ENCODE assay signal across 1 cellular context in the genomic region with DNA sequence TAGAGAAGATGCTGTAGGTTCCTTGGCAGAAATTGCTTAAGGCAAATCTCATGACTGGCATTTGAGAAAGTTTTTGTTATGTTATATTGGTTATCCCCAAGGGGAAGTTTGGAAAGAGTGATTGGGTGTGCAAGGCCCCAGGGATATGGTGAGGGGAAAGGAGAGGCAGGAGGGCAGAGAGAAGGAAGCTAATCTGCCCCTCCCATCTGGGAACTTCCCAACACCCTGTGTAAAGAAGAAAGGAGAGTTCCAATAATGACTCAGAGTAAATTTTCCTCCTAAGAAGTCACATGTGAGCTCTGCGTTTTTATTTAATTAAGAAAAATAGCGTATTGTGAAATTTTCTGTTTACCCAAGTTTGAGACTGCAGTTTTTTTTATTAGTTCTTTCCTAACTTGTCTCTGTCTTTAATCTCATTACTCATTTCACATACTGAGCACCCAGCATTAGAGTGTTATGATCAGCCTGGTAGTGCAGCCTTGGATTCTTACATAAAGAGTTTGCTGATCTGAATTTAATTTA.
TF ChIP-seq lines count a peak whose summit lies in the region.

No MANE protein-coding gene starts in this region.

TF ChIP-seq in GM12878, 131 proteins besides CTCF, POLR2A, EP300 and RAD21 (continued from another document and continues in another):
- no peak for TF ChIP-seq ESRRA (IDR thresholded peaks at IDR 0.05; ENCODE audit: low read length)
- TF ChIP-seq, protein P1, sequence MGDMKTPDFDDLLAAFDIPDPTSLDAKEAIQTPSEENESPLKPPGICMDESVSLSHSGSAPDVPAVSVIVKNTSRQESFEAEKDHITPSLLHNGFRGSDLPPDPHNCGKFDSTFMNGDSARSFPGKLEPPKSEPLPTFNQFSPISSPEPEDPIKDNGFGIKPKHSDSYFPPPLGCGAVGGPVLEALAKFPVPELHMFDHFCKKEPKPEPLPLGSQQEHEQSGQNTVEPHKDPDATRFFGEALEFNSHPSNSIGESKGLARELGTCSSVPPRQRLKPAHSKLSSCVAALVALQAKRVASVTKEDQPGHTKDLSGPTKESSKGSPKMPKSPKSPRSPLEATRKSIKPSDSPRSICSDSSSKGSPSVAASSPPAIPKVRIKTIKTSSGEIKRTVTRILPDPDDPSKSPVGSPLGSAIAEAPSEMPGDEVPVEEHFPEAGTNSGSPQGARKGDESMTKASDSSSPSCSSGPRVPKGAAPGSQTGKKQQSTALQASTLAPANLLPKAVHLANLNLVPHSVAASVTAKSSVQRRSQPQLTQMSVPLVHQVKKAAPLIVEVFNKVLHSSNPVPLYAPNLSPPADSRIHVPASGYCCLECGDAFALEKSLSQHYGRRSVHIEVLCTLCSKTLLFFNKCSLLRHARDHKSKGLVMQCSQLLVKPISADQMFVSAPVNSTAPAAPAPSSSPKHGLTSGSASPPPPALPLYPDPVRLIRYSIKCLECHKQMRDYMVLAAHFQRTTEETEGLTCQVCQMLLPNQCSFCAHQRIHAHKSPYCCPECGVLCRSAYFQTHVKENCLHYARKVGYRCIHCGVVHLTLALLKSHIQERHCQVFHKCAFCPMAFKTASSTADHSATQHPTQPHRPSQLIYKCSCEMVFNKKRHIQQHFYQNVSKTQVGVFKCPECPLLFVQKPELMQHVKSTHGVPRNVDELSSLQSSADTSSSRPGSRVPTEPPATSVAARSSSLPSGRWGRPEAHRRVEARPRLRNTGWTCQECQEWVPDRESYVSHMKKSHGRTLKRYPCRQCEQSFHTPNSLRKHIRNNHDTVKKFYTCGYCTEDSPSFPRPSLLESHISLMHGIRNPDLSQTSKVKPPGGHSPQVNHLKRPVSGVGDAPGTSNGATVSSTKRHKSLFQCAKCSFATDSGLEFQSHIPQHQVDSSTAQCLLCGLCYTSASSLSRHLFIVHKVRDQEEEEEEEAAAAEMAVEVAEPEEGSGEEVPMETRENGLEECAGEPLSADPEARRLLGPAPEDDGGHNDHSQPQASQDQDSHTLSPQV (IDR thresholded peaks at IDR 0.05): no peak
- TF ChIP-seq RELA (IDR thresholded peaks at IDR 0.05; ENCODE audit: borderline replicate concordance, partially characterized antibody): peak; percentile 44
- TF ChIP-seq CBX3 (IDR thresholded peaks at IDR 0.05; ENCODE audit: borderline replicate concordance, low read depth): no peak
- no peak for TF ChIP-seq NFXL1 (IDR thresholded peaks at IDR 0.05; ENCODE audit: borderline replicate concordance)
- TF ChIP-seq FOXK2 (IDR thresholded peaks at IDR 0.05): no peak
- TF ChIP-seq, protein P2, sequence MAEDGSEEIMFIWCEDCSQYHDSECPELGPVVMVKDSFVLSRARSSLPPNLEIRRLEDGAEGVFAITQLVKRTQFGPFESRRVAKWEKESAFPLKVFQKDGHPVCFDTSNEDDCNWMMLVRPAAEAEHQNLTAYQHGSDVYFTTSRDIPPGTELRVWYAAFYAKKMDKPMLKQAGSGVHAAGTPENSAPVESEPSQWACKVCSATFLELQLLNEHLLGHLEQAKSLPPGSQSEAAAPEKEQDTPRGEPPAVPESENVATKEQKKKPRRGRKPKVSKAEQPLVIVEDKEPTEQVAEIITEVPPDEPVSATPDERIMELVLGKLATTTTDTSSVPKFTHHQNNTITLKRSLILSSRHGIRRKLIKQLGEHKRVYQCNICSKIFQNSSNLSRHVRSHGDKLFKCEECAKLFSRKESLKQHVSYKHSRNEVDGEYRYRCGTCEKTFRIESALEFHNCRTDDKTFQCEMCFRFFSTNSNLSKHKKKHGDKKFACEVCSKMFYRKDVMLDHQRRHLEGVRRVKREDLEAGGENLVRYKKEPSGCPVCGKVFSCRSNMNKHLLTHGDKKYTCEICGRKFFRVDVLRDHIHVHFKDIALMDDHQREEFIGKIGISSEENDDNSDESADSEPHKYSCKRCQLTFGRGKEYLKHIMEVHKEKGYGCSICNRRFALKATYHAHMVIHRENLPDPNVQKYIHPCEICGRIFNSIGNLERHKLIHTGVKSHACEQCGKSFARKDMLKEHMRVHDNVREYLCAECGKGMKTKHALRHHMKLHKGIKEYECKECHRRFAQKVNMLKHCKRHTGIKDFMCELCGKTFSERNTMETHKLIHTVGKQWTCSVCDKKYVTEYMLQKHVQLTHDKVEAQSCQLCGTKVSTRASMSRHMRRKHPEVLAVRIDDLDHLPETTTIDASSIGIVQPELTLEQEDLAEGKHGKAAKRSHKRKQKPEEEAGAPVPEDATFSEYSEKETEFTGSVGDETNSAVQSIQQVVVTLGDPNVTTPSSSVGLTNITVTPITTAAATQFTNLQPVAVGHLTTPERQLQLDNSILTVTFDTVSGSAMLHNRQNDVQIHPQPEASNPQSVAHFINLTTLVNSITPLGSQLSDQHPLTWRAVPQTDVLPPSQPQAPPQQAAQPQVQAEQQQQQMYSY (CRISPR knock-in tag; IDR thresholded peaks at IDR 0.05): no peak
- TF ChIP-seq HCFC1 (IDR thresholded peaks at IDR 0.05; ENCODE audit: low read length): no peak
- no peak for TF ChIP-seq CEBPB (IDR thresholded peaks at IDR 0.05; ENCODE audit: borderline replicate concordance in 1 of 2, low read depth in 2 of 2, low read length in 2 of 2)
- no peak for TF ChIP-seq SP1 (IDR thresholded peaks at IDR 0.05; ENCODE audit: low read depth, low read length)
- no peak for TF ChIP-seq PAX5 (IDR thresholded peaks at IDR 0.05; ENCODE audit: borderline replicate concordance, low read depth, low read length)
- TF ChIP-seq SMARCA5 (IDR thresholded peaks at IDR 0.05): no peak
- TF ChIP-seq ZNF217 (IDR thresholded peaks at IDR 0.05): no peak
- TF ChIP-seq FOXM1 (IDR thresholded peaks at IDR 0.05; ENCODE audit: low read depth, low read length): no peak
- no peak for TF ChIP-seq STAT1 (conservative IDR thresholded peaks at IDR 0.05)
- no peak for TF ChIP-seq KDM1A (IDR thresholded peaks at IDR 0.05; ENCODE audit: borderline replicate concordance)
- TF ChIP-seq ZNF24 (IDR thresholded peaks at IDR 0.05): no peak
- TF ChIP-seq MXI1 (IDR thresholded peaks at IDR 0.05; ENCODE audit: low read depth, low read length): no peak
- 0 out of 2 replicates have a peak, but pooled peaks have one; percentile 11 for TF ChIP-seq HDGF (IDR thresholded peaks at IDR 0.05)
- TF ChIP-seq HDAC6 (IDR thresholded peaks at IDR 0.05; ENCODE audit: unreplicated experiment): no peak
- no peak for TF ChIP-seq TCF7 (IDR thresholded peaks at IDR 0.05; ENCODE audit: borderline replicate concordance)
- no peak for TF ChIP-seq CHD1 (IDR thresholded peaks at IDR 0.05; ENCODE audit: low read depth, low read length)
- TF ChIP-seq DPF2 (IDR thresholded peaks at IDR 0.05): peak; percentile 37; the same call in 1 of the 2 replicates
- no peak for TF ChIP-seq SPI1 (IDR thresholded peaks at IDR 0.05; ENCODE audit: borderline replicate concordance, insufficient read depth, low read depth, low read length)
- no peak for TF ChIP-seq MTA3 (IDR thresholded peaks at IDR 0.05; ENCODE audit: borderline replicate concordance, low read length)
- TF ChIP-seq RUNX3 (IDR thresholded peaks at IDR 0.05; ENCODE audit: low read length): no peak; the same call in 1 of the 2 replicates
- TF ChIP-seq SMAD5 (IDR thresholded peaks at IDR 0.05; ENCODE audit: low read depth): no peak
- TF ChIP-seq RB1 (IDR thresholded peaks at IDR 0.05; ENCODE audit: borderline replicate concordance): no peak
- TF ChIP-seq BACH1 (IDR thresholded peaks at IDR 0.05; ENCODE audit: borderline replicate concordance): no peak
- no peak for TF ChIP-seq TARDBP (IDR thresholded peaks at IDR 0.05; ENCODE audit: borderline replicate concordance)
- TF ChIP-seq, protein P3, sequence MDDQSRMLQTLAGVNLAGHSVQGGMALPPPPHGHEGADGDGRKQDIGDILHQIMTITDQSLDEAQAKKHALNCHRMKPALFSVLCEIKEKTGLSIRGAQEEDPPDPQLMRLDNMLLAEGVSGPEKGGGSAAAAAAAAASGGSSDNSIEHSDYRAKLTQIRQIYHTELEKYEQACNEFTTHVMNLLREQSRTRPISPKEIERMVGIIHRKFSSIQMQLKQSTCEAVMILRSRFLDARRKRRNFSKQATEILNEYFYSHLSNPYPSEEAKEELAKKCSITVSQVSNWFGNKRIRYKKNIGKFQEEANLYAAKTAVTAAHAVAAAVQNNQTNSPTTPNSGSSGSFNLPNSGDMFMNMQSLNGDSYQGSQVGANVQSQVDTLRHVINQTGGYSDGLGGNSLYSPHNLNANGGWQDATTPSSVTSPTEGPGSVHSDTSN (IDR thresholded peaks at IDR 0.05; ENCODE audit: insufficient replicate concordance, low read depth, low read length): no peak
- TF ChIP-seq TBL1XR1 (IDR thresholded peaks at IDR 0.05; ENCODE audit: low read depth, low read length): no peak
- TF ChIP-seq ATF7 (IDR thresholded peaks at IDR 0.05; ENCODE audit: low read depth): no peak
- TF ChIP-seq SREBF2 (IDR thresholded peaks at IDR 0.05; ENCODE audit: low read length): no peak
- no peak for TF ChIP-seq RBBP5 (conservative IDR thresholded peaks at IDR 0.05)
- no peak for TF ChIP-seq ZNF384 (IDR thresholded peaks at IDR 0.05; ENCODE audit: borderline replicate concordance, low read depth, low read length)
- TF ChIP-seq MEF2B (IDR thresholded peaks at IDR 0.05; ENCODE audit: partially characterized antibody, poor library complexity, severe bottlenecking): peak; percentile 94
- TF ChIP-seq, protein P4, sequence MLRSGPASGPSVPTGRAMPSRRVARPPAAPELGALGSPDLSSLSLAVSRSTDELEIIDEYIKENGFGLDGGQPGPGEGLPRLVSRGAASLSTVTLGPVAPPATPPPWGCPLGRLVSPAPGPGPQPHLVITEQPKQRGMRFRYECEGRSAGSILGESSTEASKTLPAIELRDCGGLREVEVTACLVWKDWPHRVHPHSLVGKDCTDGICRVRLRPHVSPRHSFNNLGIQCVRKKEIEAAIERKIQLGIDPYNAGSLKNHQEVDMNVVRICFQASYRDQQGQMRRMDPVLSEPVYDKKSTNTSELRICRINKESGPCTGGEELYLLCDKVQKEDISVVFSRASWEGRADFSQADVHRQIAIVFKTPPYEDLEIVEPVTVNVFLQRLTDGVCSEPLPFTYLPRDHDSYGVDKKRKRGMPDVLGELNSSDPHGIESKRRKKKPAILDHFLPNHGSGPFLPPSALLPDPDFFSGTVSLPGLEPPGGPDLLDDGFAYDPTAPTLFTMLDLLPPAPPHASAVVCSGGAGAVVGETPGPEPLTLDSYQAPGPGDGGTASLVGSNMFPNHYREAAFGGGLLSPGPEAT (IDR thresholded peaks at IDR 0.05; ENCODE audit: low read depth): peak; percentile 52; the same call in 1 of the 2 replicates
- TF ChIP-seq IKZF2 (IDR thresholded peaks at IDR 0.05): peak; percentile 74 to 78
- TF ChIP-seq IKZF1 (conservative IDR thresholded peaks at IDR 0.05): peak; percentile 78
- TF ChIP-seq PAX8 (IDR thresholded peaks at IDR 0.05): no peak
- TF ChIP-seq, protein P5, sequence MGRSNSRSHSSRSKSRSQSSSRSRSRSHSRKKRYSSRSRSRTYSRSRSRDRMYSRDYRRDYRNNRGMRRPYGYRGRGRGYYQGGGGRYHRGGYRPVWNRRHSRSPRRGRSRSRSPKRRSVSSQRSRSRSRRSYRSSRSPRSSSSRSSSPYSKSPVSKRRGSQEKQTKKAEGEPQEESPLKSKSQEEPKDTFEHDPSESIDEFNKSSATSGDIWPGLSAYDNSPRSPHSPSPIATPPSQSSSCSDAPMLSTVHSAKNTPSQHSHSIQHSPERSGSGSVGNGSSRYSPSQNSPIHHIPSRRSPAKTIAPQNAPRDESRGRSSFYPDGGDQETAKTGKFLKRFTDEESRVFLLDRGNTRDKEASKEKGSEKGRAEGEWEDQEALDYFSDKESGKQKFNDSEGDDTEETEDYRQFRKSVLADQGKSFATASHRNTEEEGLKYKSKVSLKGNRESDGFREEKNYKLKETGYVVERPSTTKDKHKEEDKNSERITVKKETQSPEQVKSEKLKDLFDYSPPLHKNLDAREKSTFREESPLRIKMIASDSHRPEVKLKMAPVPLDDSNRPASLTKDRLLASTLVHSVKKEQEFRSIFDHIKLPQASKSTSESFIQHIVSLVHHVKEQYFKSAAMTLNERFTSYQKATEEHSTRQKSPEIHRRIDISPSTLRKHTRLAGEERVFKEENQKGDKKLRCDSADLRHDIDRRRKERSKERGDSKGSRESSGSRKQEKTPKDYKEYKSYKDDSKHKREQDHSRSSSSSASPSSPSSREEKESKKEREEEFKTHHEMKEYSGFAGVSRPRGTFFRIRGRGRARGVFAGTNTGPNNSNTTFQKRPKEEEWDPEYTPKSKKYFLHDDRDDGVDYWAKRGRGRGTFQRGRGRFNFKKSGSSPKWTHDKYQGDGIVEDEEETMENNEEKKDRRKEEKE (IDR thresholded peaks at IDR 0.05): no peak
- TF ChIP-seq POLR2AphosphoS5 (IDR thresholded peaks at IDR 0.05; ENCODE audit: low read length): no peak
- TF ChIP-seq ZNF274 (IDR thresholded peaks at IDR 0.05; ENCODE audit: insufficient read depth, insufficient read length): no peak
- TF ChIP-seq EZH2 (IDR thresholded peaks at IDR 0.05; ENCODE audit: borderline replicate concordance, control insufficient read depth, low read depth, low read length): no peak
- TF ChIP-seq BHLHE40 (IDR thresholded peaks at IDR 0.05; ENCODE audit: borderline replicate concordance in 1 of 2, low read depth in 2 of 2, low read length in 1 of 2): peak; percentile 18 to 34; a peak in 2 of 4 replicates
- TF ChIP-seq MYC (IDR thresholded peaks at IDR 0.05; ENCODE audit: insufficient read depth, insufficient read length, insufficient replicate concordance, low read length, severe bottlenecking): no peak
- TF ChIP-seq, protein P6, sequence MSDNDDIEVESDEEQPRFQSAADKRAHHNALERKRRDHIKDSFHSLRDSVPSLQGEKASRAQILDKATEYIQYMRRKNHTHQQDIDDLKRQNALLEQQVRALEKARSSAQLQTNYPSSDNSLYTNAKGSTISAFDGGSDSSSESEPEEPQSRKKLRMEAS (IDR thresholded peaks at IDR 0.05; ENCODE audit: low read depth, low read length): no peak
- TF ChIP-seq SRF (IDR thresholded peaks at IDR 0.05; ENCODE audit: low read depth in 2 of 2, low read length in 2 of 2): no peak
- TF ChIP-seq MTA2 (IDR thresholded peaks at IDR 0.05; ENCODE audit: low read depth): peak; percentile 29
- peak; percentile 43; the same call in 1 of the 2 replicates for TF ChIP-seq JUNB (IDR thresholded peaks at IDR 0.05)
- TF ChIP-seq LARP7 (IDR thresholded peaks at IDR 0.05): no peak
- no peak for TF ChIP-seq POU2F2 (IDR thresholded peaks at IDR 0.05; ENCODE audit: borderline replicate concordance, low read depth, low read length)
